15 cellular contexts compared by ENCODE assay signal in the genomic region with DNA sequence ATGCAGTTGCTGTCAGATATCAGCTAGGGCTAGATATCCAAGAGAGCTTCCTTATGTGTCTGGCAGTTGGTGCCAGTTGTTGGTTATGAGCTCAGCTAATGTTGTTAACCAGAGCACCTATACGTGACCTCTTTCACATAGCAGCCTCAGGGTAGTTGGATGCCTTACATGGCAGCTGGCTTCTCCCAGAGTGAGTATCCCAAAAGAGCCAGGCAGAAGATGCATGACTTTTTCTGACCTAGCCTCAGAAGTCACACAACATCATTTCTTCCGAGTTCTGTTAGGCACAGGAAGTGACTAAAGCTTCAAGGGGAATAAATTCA.
"Had no signal": no experiment of that assay in that cellular context is flagged by ENCODE, and none has a peak within 500 bp of the region (broad histone marks: within the 10 kb centered on the region; RNA-seq: fewer than 3 reads in every experiment).

No MANE protein-coding gene starts in this region.

- H3K36me3 ChIP-seq: esophagus muscularis mucosa, left ventricle myocardium inferior had no signal

- H3K36me3 Mint-ChIP-seq: memory B cell; stimulated activated memory B cell treated with anti-CD40 and anti-IgM and Interleukin-4, amounts not matched to agents 10 μg/mL and 1 μg/mL and 100 μg/mL, for 72 hours had no signal

- FAIRE-seq: colon, keratinocyte had no signal

- H3K27me3 ChIP-seq: body of pancreas, esophagus muscularis mucosa had no signal

- H3K4me3 ChIP-seq: body of pancreas, esophagus muscularis mucosa, left ventricle myocardium inferior had no signal

- H3K27ac ChIP-seq: body of pancreas, esophagus muscularis mucosa, left ventricle myocardium inferior had no signal

- H3K4me3 Mint-ChIP-seq: memory B cell; natural killer cell treated with Interleukin-12 subunit alpha and Interleukin-12 subunit beta and Interleukin-15 and Interleukin-18, amount 100 ng/mL, for 72 hours; stimulated activated memory B cell treated with anti-CD40 and anti-IgM and Interleukin-4, amounts not matched to agents 10 μg/mL and 1 μg/mL and 100 μg/mL, for 72 hours had no signal

- H3K4me1 ChIP-seq: body of pancreas, esophagus muscularis mucosa had no signal

- ATAC-seq: activated naive CD4-positive, alpha-beta T cell treated with anti-CD3 and anti-CD28 coated beads, Interleukin-2, amount 50 U/mL, for 72 hours; body of pancreas; natural killer cell treated with Interleukin-12 subunit alpha and Interleukin-12 subunit beta and Interleukin-15 and Interleukin-18, amount 100 ng/mL, for 72 hours; stimulated activated memory B cell treated with anti-CD40 and anti-IgM and Interleukin-4, amounts not matched to agents 10 μg/mL and 1 μg/mL and 100 μg/mL, for 72 hours had no signal

- DNase-seq: activated CD4-positive, alpha-beta T cell treated with anti-CD3 and anti-CD28 coated beads, Interleukin-2, amount 50 U/mL, for 1 hour; activated effector memory CD4-positive, alpha-beta T cell treated with Interleukin-2 at 50 U/mL for 16 hours; activated T-cell treated with anti-CD3 and anti-CD28 coated beads, Interleukin-2, amount 50 U/mL, for 1 hour; caudate nucleus; left ventricle myocardium inferior; stimulated activated CD4-positive, alpha-beta T cell treated with anti-CD3 and anti-CD28 coated beads, Interleukin-2, amount 100 ng/mL, for 48 hours; T-helper 2 cell had no signal

- H3K9me3 ChIP-seq: body of pancreas had no signal

- H3K27ac Mint-ChIP-seq: activated naive CD4-positive, alpha-beta T cell treated with anti-CD3 and anti-CD28 coated beads, Interleukin-2, amount 50 U/mL, for 72 hours; memory B cell; natural killer cell treated with Interleukin-12 subunit alpha and Interleukin-12 subunit beta and Interleukin-15 and Interleukin-18, amount 100 ng/mL, for 72 hours; stimulated activated memory B cell treated with anti-CD40 and anti-IgM and Interleukin-4, amounts not matched to agents 10 μg/mL and 1 μg/mL and 100 μg/mL, for 72 hours had no signal

- H3K4me1 Mint-ChIP-seq: memory B cell; stimulated activated memory B cell treated with anti-CD40 and anti-IgM and Interleukin-4, amounts not matched to agents 10 μg/mL and 1 μg/mL and 100 μg/mL, for 72 hours had no signal
